In genomic region chr12:113462117-113462774, GRCh38 we compare ENCODE assay signal across 8 cellular contexts. TPM values are rescaled to one million over a fixed set of nuclear protein-coding genes. Genes with fewer than 3 reads are reported as not detected.
DNase-seq lines count a peak whose midpoint lies in the region; ATAC-seq and TF ChIP-seq lines count a peak whose summit lies in the region.

No MANE protein-coding gene starts in this region.

- H3K27ac Mint-ChIP-seq in activated T-helper 1 cell treated with anti-CD3 and anti-CD28 coated beads, Interleukin-12 subunit alpha, Interleukin-12 subunit beta, Interleukin-2, Interleukin-4 antibody, amounts not matched to agents 30 ng/mL and 10 ng/mL and 1 ng/mL, durations not matched to agents 14 hours and 24 hours and 36 hours, result peak overlapping the region; percentile 58

- peaks cover 2% of the 10 kb centered on the region for H3K36me3 Mint-ChIP-seq in activated T-helper 1 cell treated with anti-CD3 and anti-CD28 coated beads, Interleukin-12 subunit alpha, Interleukin-12 subunit beta, Interleukin-2, Interleukin-4 antibody, amounts not matched to agents 30 ng/mL and 10 ng/mL and 1 ng/mL, durations not matched to agents 14 hours and 24 hours and 36 hours (ENCODE audit: low read depth)

- DNase-seq in DMS 273 treated with DMSO at 0.1 percent for 48 hours (lab: John Stamatoyannopoulos, UW) (peak; percentile 33), HuH-7.5 (ENCODE audit: low spot score) (peak; percentile 86), Peyer's patch (peak; percentile 59 to 89 (median 85)), fibroblast of the conjunctiva (ENCODE audit: low read depth) (peak; percentile 54), nucleus accumbens (lab: John Stamatoyannopoulos, UW) (peak in 50 of 56 donors; percentile 8 to 84 (median 37))
- peak; percentile 44 for DNase-seq in activated T-helper 1 cell treated with anti-CD3 and anti-CD28 coated beads, Interleukin-12 subunit alpha, Interleukin-12 subunit beta, Interleukin-2, Interleukin-4 antibody, amounts not matched to agents 30 ng/mL and 10 ng/mL and 1 ng/mL, durations not matched to agents 14 hours and 24 hours and 36 hours (ENCODE audit: low spot score)

- no peak for ATAC-seq in GM18511 (IDR thresholded peaks at IDR 0.05; ENCODE audit: unreplicated experiment)

- TF ChIP-seq CTCF in Peyer's patch (IDR thresholded peaks at IDR 0.05), result peak; percentile 19 to 73 (median 68)

- H3K4me1 ChIP-seq in Peyer's patch (peaks cover 0 to 41% (median 11%) of the 10 kb centered on the region in 4 donors), subcutaneous abdominal adipose tissue (ENCODE audit: control insufficient read depth in 5 of 5, insufficient read depth in 5 of 5, low read length in 5 of 5) (peaks cover 2 to 40% (median 39%) of the 10 kb centered on the region in 5 donors)

- H3K9me3 ChIP-seq in Peyer's patch, result no peaks in the 10 kb centered on the region
- no peaks in the 10 kb centered on the region for H3K9me3 ChIP-seq in subcutaneous abdominal adipose tissue (ENCODE audit: control insufficient read depth in 5 of 5, low read length in 5 of 5)

- no peaks in the 10 kb centered on the region for H3K36me3 ChIP-seq in Peyer's patch
- H3K36me3 ChIP-seq in subcutaneous abdominal adipose tissue (ENCODE audit: control insufficient read depth in 5 of 5, insufficient read depth in 5 of 5, low read length in 5 of 5), result no peaks in the 10 kb centered on the region

- intact Hi-C loops in activated T-helper 1 cell treated with anti-CD3 and anti-CD28 coated beads, Interleukin-12 subunit alpha, Interleukin-12 subunit beta, Interleukin-2, Interleukin-4 antibody, amounts not matched to agents 30 ng/mL and 10 ng/mL and 1 ng/mL, durations not matched to agents 14 hours and 24 hours and 36 hours (cut with micrococcal nuclease), result loop anchor here (1.0 to 5.0 kb wide), 3 partner anchors 18 to 1045 kb away; no protein-coding TSS in a partner anchor

- peak overlapping the region in 3 of 4 donors; percentile 32 to 34 (median 33) for H3K4me3 ChIP-seq in Peyer's patch
- H3K4me3 ChIP-seq in subcutaneous abdominal adipose tissue (ENCODE audit: low read depth in 1 of 5, low read length in 5 of 5), result peak overlapping the region in 4 of 5 donors; percentile 19 to 54 (median 38)

- H3K9ac ChIP-seq in subcutaneous abdominal adipose tissue (ENCODE audit: low read length in 5 of 5), result no peak overlapping the region

- H3K27me3 Mint-ChIP-seq in activated T-helper 1 cell treated with anti-CD3 and anti-CD28 coated beads, Interleukin-12 subunit alpha, Interleukin-12 subunit beta, Interleukin-2, Interleukin-4 antibody, amounts not matched to agents 30 ng/mL and 10 ng/mL and 1 ng/mL, durations not matched to agents 14 hours and 24 hours and 36 hours (ENCODE audit: insufficient read depth), result peaks cover 51% of the 10 kb centered on the region

- H3K4me1 Mint-ChIP-seq in activated T-helper 1 cell treated with anti-CD3 and anti-CD28 coated beads, Interleukin-12 subunit alpha, Interleukin-12 subunit beta, Interleukin-2, Interleukin-4 antibody, amounts not matched to agents 30 ng/mL and 10 ng/mL and 1 ng/mL, durations not matched to agents 14 hours and 24 hours and 36 hours (ENCODE audit: low read depth), result peaks cover 11% of the 10 kb centered on the region

- TF ChIP-seq POLR2A in Peyer's patch (IDR thresholded peaks at IDR 0.05), result no peak

- H3K27me3 ChIP-seq in Peyer's patch, result peaks cover 0 to 47% of the 10 kb centered on the region in 2 donors
- peaks cover 45 to 71% (median 60%) of the 10 kb centered on the region in 5 donors for H3K27me3 ChIP-seq in subcutaneous abdominal adipose tissue (ENCODE audit: control insufficient read depth in 5 of 5, insufficient read depth in 4 of 5, low read length in 5 of 5)

- no peak overlapping the region for H3K27ac ChIP-seq in Peyer's patch
- H3K27ac ChIP-seq in subcutaneous abdominal adipose tissue (ENCODE audit: low read depth, low read length), result no peak overlapping the region

- no peaks in the 10 kb centered on the region for H3K9me3 Mint-ChIP-seq in activated T-helper 1 cell treated with anti-CD3 and anti-CD28 coated beads, Interleukin-12 subunit alpha, Interleukin-12 subunit beta, Interleukin-2, Interleukin-4 antibody, amounts not matched to agents 30 ng/mL and 10 ng/mL and 1 ng/mL, durations not matched to agents 14 hours and 24 hours and 36 hours

- H3K4me3 Mint-ChIP-seq in activated T-helper 1 cell treated with anti-CD3 and anti-CD28 coated beads, Interleukin-12 subunit alpha, Interleukin-12 subunit beta, Interleukin-2, Interleukin-4 antibody, amounts not matched to agents 30 ng/mL and 10 ng/mL and 1 ng/mL, durations not matched to agents 14 hours and 24 hours and 36 hours, result peak overlapping the region; percentile 67

RNA-seq across cellular contexts. Expression of gene LHX5, which starts 9.4 kb away (rescaled TPM):
- total RNA-seq in Peyer's patch, result not detected
- not detected in 2 replicates for total RNA-seq in activated T-helper 1 cell treated with anti-CD3 and anti-CD28 coated beads, Interleukin-12 subunit alpha, Interleukin-12 subunit beta, Interleukin-2, Interleukin-4 antibody, amounts not matched to agents 30 ng/mL and 10 ng/mL and 1 ng/mL, durations not matched to agents 14 hours and 24 hours and 36 hours

RNA-seq across cellular contexts. Expression of gene SDSL, which starts 40.1 kb away (rescaled TPM):
- total RNA-seq in Peyer's patch, result 10 to 100 TPM in 3 of 4 donors, 1 to 10 TPM in 1; 7.5 to 21.5 (median 11.4) TPM
- 0.52 and 0.54 TPM in 2 replicates for total RNA-seq in activated T-helper 1 cell treated with anti-CD3 and anti-CD28 coated beads, Interleukin-12 subunit alpha, Interleukin-12 subunit beta, Interleukin-2, Interleukin-4 antibody, amounts not matched to agents 30 ng/mL and 10 ng/mL and 1 ng/mL, durations not matched to agents 14 hours and 24 hours and 36 hours

RNA-seq across cellular contexts. Expression of gene SDS, which starts 58.6 kb away (rescaled TPM):
- not detected for total RNA-seq in Peyer's patch
- total RNA-seq in activated T-helper 1 cell treated with anti-CD3 and anti-CD28 coated beads, Interleukin-12 subunit alpha, Interleukin-12 subunit beta, Interleukin-2, Interleukin-4 antibody, amounts not matched to agents 30 ng/mL and 10 ng/mL and 1 ng/mL, durations not matched to agents 14 hours and 24 hours and 36 hours, result not detected in 2 replicates

Comparison
In these comparisons a context has a peak if more than half of its experiments do, and no peak if none do; other contexts are left out.
1. DNase-seq: peak in every context shown above with its lines; median percentile 86 in HuH-7.5; 85 in Peyer's patch; 54 in fibroblast of the conjunctiva; 44 in activated T-helper 1 cell treated with anti-CD3 and anti-CD28 coated beads, Interleukin-12 subunit alpha, Interleukin-12 subunit beta, Interleukin-2, Interleukin-4 antibody, amounts not matched to agents 30 ng/mL and 10 ng/mL and 1 ng/mL, durations not matched to agents 14 hours and 24 hours and 36 hours; 37 in nucleus accumbens; 33 in DMS 273 treated with DMSO at 0.1 percent for 48 hours.